10 cellular contexts compared by ENCODE assay signal in the genomic region with DNA sequence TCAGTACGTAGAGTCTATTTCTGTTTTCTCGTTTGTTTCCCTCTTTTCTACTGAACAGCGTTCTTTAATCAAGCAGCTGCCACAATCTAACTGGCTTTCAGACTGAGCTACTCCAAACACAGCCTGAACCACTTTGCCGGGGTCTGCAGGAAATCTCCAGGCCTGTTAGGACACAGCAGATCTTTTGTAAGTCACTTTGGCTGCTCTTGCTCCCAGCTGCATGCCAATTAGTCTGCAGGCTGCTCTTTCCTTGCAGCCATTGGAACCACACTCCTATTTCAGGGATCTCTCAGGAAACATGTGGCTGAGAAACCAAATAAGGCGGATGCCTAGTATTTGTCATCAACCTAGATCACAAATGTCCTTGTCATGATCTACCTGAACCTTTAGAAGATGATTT.
DNase-seq lines count a peak whose midpoint lies in the region; ATAC-seq and TF ChIP-seq lines count a peak whose summit lies in the region.
"Had no signal": no experiment of that assay in that cellular context is flagged by ENCODE, and none has a peak within 500 bp of the region (broad histone marks: within the 10 kb centered on the region; RNA-seq: fewer than 3 reads in every experiment).

No MANE protein-coding gene starts in this region.

- H3K9ac ChIP-seq in NT2/D1 (ENCODE audit: insufficient read length, low read depth), result no peak overlapping the region
- H3K9ac ChIP-seq in neuronal stem cell (ENCODE audit: low read depth, low read length, poor library complexity), result no peak overlapping the region

- CTCF ChIA-PET in HEK293 (lab: Yijun Ruan, JAX), result no interaction called here

- no peak for ATAC-seq in GM19351 (IDR thresholded peaks at IDR 0.05; ENCODE audit: unreplicated experiment)
- ATAC-seq: Panc1 had no signal

- no CpG with 5 or more reads among the region's 5 CpGs for WGBS in neuronal stem cell (ENCODE audit: extremely low coverage in 2 of 2, insufficient read length in 2 of 2, insufficient replicate concordance in 1 of 2), 2 donors

- H3K79me1 ChIP-seq in neuronal stem cell (ENCODE audit: low read depth, low read length), result no peaks in the 10 kb centered on the region

- no peak overlapping the region for H4K8ac ChIP-seq in neuronal stem cell (ENCODE audit: low read depth, low read length)

- peak; percentile 92 for DNase-seq in NT2/D1 (ENCODE audit: low read depth, low spot score)
- DNase-seq in fibroblast of pulmonary artery (ENCODE audit: low read depth), result peak; percentile 36
- DNase-seq in neuronal stem cell (ENCODE audit: low spot score), result peak; percentile 62
- DNase-seq in activated effector memory CD4-positive, alpha-beta T cell treated with Interleukin-2 at 50 U/mL for 16 hours, result no peak
- no peak for DNase-seq in posterior vena cava (ENCODE audit: low spot score)
- no peak for DNase-seq in activated CD4-positive, alpha-beta T cell treated with anti-CD3 and anti-CD28 coated beads for 4 hours

- no peak overlapping the region for H3K27ac ChIP-seq in HEK293 (ENCODE audit: extremely low read depth, low read depth, low read length)
- H3K27ac ChIP-seq in neuronal stem cell (replicated peaks; ENCODE audit: low read length), result peak overlapping the region; percentile 83
- H3K27ac ChIP-seq: HL-60 had no signal

- H3K4ac ChIP-seq in neuronal stem cell (ENCODE audit: low read length), result no peak overlapping the region

- H2BK5ac ChIP-seq in neuronal stem cell (ENCODE audit: low read length), result no peak overlapping the region

- no peak for TF ChIP-seq CTCF in HEK293 (tag by site-specific recombination; IDR thresholded peaks at IDR 0.05)
- no peak for TF ChIP-seq CTCF in fibroblast of pulmonary artery (IDR thresholded peaks at IDR 0.05; ENCODE audit: low read length, missing control alignments)

- intact Hi-C loops in posterior vena cava (cut with DNase I), result no loop called here

- H2AFZ ChIP-seq in neuronal stem cell (ENCODE audit: low read length), result peak overlapping the region; percentile 81

- no peak overlapping the region for H3K23ac ChIP-seq in neuronal stem cell (ENCODE audit: low read depth, low read length, poor library complexity)

- H3K27me3 ChIP-seq in NT2/D1 (ENCODE audit: insufficient read depth, insufficient read length), result no peaks in the 10 kb centered on the region
- H3K27me3 ChIP-seq in neuronal stem cell (ENCODE audit: control insufficient read depth in 3 of 3, insufficient read depth in 3 of 3, low read depth in 1 of 3, low read length in 3 of 3), result no peaks in the 10 kb centered on the region

- H3K4me2 ChIP-seq in neuronal stem cell (ENCODE audit: insufficient read depth, low read length, poor library complexity, severe bottlenecking), result no peak overlapping the region

- no peak overlapping the region for H2BK120ac ChIP-seq in neuronal stem cell (ENCODE audit: low read depth, low read length)

- H2BK15ac ChIP-seq in neuronal stem cell (ENCODE audit: low read length), result no peak overlapping the region

- no peak overlapping the region for H2BK12ac ChIP-seq in neuronal stem cell (ENCODE audit: low read length)

- no peak overlapping the region for H3K18ac ChIP-seq in neuronal stem cell (ENCODE audit: low read length)

- no peaks in the 10 kb centered on the region for H3K9me3 ChIP-seq in HEK293 (ENCODE audit: control insufficient read depth, insufficient read depth, low read depth, low read length)
- no peaks in the 10 kb centered on the region for H3K9me3 ChIP-seq in NT2/D1 (ENCODE audit: insufficient read depth, low read length)
- H3K9me3 ChIP-seq in neuronal stem cell (replicated peaks in 1 of 2; ENCODE audit: control insufficient read depth in 2 of 2, insufficient read depth in 1 of 2, low read depth in 1 of 2, low read length in 2 of 2), result no peaks in the 10 kb centered on the region

- no peak overlapping the region for H3K14ac ChIP-seq in neuronal stem cell (ENCODE audit: low read length)

- H3K4me3 ChIP-seq in HEK293 (ENCODE audit: low read depth, low read length) (no peak overlapping the region), NT2/D1 (ENCODE audit: insufficient read length, low read depth) (no peak overlapping the region), fibroblast of pulmonary artery (replicated peaks; ENCODE audit: low read depth, low read length) (no peak overlapping the region), neuronal stem cell (ENCODE audit: low read length in 2 of 2) (no peak overlapping the region)

- POLR2A ChIA-PET in HEK293 (lab: Yijun Ruan, JAX), result no interaction called here

- no peak overlapping the region for H2AK5ac ChIP-seq in neuronal stem cell (ENCODE audit: low read depth, low read length)

- H3K4me1 ChIP-seq in HEK293 (ENCODE audit: control insufficient read depth, insufficient read depth, low read length), result peaks cover 7% of the 10 kb centered on the region; the same call in 1 of the 2 replicates
- H3K4me1 ChIP-seq in NT2/D1 (ENCODE audit: insufficient read depth, insufficient read length), result no peaks in the 10 kb centered on the region
- H3K4me1 ChIP-seq in neuronal stem cell (ENCODE audit: control insufficient read depth in 2 of 2, insufficient read depth in 1 of 2, low read depth in 1 of 2, low read length in 2 of 2), result peaks cover 2 to 9% of the 10 kb centered on the region in 2 donors

- H4K91ac ChIP-seq in neuronal stem cell (ENCODE audit: low read depth, low read length, poor library complexity), result no peak overlapping the region

- no peaks in the 10 kb centered on the region for H3K36me3 ChIP-seq in HEK293 (ENCODE audit: control insufficient read depth in 2 of 2, insufficient read depth in 1 of 2, low read length in 2 of 2)
- H3K36me3 ChIP-seq in NT2/D1 (ENCODE audit: insufficient read depth, insufficient read length, low read length), result no peaks in the 10 kb centered on the region
- peaks cover 0 to 3% of the 10 kb centered on the region in 2 donors for H3K36me3 ChIP-seq in neuronal stem cell (replicated peaks in 1 of 2; ENCODE audit: control insufficient read depth in 2 of 2, insufficient read depth in 2 of 2, low read length in 2 of 2)

TF ChIP-seq in HEK293, 187 proteins besides CTCF, POLR2A, EP300 and RAD21:
- TF ChIP-seq, protein P1, sequence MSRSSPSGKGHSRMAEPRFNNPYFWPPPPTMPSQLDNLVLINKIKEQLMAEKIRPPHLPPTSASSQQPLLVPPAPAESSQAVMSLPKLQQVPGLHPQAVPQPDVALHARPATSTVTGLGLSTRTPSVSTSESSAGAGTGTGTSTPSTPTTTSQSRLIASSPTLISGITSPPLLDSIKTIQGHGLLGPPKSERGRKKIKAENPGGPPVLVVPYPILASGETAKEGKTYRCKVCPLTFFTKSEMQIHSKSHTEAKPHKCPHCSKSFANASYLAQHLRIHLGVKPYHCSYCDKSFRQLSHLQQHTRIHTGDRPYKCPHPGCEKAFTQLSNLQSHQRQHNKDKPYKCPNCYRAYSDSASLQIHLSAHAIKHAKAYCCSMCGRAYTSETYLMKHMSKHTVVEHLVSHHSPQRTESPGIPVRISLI (tag by site-specific recombination; IDR thresholded peaks at IDR 0.05), result no peak
- TF ChIP-seq, protein P2, sequence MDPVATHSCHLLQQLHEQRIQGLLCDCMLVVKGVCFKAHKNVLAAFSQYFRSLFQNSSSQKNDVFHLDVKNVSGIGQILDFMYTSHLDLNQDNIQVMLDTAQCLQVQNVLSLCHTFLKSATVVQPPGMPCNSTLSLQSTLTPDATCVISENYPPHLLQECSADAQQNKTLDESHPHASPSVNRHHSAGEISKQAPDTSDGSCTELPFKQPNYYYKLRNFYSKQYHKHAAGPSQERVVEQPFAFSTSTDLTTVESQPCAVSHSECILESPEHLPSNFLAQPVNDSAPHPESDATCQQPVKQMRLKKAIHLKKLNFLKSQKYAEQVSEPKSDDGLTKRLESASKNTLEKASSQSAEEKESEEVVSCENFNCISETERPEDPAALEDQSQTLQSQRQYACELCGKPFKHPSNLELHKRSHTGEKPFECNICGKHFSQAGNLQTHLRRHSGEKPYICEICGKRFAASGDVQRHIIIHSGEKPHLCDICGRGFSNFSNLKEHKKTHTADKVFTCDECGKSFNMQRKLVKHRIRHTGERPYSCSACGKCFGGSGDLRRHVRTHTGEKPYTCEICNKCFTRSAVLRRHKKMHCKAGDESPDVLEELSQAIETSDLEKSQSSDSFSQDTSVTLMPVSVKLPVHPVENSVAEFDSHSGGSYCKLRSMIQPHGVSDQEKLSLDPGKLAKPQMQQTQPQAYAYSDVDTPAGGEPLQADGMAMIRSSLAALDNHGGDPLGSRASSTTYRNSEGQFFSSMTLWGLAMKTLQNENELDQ (tag by site-specific recombination; IDR thresholded peaks at IDR 0.05; ENCODE audit: low read depth), result no peak
- TF ChIP-seq FEZF1 (tag by site-specific recombination; IDR thresholded peaks at IDR 0.05) (peak; percentile 90), ZNF146 (tag by site-specific recombination; IDR thresholded peaks at IDR 0.05) (no peak)
- TF ChIP-seq, protein P3, sequence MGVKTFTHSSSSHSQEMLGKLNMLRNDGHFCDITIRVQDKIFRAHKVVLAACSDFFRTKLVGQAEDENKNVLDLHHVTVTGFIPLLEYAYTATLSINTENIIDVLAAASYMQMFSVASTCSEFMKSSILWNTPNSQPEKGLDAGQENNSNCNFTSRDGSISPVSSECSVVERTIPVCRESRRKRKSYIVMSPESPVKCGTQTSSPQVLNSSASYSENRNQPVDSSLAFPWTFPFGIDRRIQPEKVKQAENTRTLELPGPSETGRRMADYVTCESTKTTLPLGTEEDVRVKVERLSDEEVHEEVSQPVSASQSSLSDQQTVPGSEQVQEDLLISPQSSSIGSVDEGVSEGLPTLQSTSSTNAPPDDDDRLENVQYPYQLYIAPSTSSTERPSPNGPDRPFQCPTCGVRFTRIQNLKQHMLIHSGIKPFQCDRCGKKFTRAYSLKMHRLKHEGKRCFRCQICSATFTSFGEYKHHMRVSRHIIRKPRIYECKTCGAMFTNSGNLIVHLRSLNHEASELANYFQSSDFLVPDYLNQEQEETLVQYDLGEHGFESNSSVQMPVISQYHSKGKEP (tag by site-specific recombination; IDR thresholded peaks at IDR 0.05), result peak; percentile 64
TF ChIP-seq in HEK293: peak in this region for 2.

Comparison
In these comparisons a context has a peak if more than half of its experiments do, and no peak if none do; other contexts are left out.
1. DNase-seq: peak in NT2/D1 (single experiment), fibroblast of pulmonary artery (single experiment) and neuronal stem cell (single experiment); none in activated effector memory CD4-positive, alpha-beta T cell treated with Interleukin-2 at 50 U/mL for 16 hours (single experiment), posterior vena cava (single experiment) and activated CD4-positive, alpha-beta T cell treated with anti-CD3 and anti-CD28 coated beads for 4 hours (0 of 2).